Comparison of ENCODE assay signal across 1 cellular context in the genomic region with DNA sequence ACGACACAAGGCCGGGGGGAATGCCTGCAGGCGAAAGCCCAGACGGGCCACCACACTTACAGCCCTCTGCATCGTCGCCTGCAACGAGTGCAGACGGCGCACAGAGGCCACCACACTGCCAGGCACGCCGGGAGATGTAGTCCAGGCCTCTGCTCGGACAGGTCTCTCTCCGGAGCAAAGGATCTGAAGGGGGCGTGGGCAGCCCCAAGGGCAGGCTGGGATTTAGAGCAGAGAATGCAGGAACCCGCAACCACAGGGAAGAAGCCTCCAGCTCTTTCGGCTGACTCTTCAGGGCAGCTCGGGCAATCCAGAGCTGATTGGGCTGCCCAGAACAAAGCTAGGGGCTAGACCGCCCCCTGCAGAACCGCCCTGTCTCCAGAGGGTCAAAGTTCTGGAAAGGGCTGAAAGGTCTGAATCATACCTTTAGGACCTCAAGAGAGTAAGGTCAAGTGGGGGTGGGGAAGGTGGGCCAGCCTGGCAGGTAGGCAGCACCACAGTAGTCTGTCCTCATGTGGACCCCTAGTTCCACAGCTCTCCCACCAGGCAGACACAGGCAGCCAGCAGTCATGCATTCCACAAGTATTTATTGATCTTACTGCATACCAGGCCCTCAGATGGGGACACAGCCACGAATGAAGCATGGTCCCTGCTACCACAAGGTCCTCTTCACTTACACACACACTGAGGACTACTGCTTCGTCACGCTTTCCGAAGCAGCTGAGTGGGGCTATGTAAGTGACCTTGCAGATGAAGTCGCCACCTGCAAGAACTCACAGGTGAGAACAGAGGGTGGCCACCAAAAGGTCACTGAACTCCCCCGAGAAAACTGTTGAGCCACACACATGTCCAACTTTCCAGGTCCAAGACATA.
TF ChIP-seq lines count a peak whose summit lies in the region.

Gene AMT, minus strand, starts transcription at position 95 of the 870 bp plus-strand sequence. Its CDS starts 23 bp downstream, at position 72.

TF ChIP-seq in HepG2, 621 proteins besides CTCF, POLR2A, EP300 and RAD21 (continued from another document and continues in another):
- 0 out of 2 replicates have a peak, but pooled peaks have one; percentile 61 for TF ChIP-seq ZHX1 (CRISPR knock-in tag; IDR thresholded peaks at IDR 0.05; ENCODE audit: low read depth)
- TF ChIP-seq ZSCAN22 (CRISPR knock-in tag; IDR thresholded peaks at IDR 0.05), result no peak
- TF ChIP-seq SP1 (IDR thresholded peaks at IDR 0.05), result no peak
- no peak; the same call in 1 of the 2 replicates for TF ChIP-seq SP1 (CRISPR knock-in tag; IDR thresholded peaks at IDR 0.05)
- TF ChIP-seq FOXK1 (CRISPR knock-in tag; IDR thresholded peaks at IDR 0.05; ENCODE audit: borderline replicate concordance, low read depth), result no peak
- TF ChIP-seq RFXAP (CRISPR knock-in tag; IDR thresholded peaks at IDR 0.05; ENCODE audit: borderline replicate concordance), result peak; percentile 44; the same call in 1 of the 2 replicates
- TF ChIP-seq, protein P1, sequence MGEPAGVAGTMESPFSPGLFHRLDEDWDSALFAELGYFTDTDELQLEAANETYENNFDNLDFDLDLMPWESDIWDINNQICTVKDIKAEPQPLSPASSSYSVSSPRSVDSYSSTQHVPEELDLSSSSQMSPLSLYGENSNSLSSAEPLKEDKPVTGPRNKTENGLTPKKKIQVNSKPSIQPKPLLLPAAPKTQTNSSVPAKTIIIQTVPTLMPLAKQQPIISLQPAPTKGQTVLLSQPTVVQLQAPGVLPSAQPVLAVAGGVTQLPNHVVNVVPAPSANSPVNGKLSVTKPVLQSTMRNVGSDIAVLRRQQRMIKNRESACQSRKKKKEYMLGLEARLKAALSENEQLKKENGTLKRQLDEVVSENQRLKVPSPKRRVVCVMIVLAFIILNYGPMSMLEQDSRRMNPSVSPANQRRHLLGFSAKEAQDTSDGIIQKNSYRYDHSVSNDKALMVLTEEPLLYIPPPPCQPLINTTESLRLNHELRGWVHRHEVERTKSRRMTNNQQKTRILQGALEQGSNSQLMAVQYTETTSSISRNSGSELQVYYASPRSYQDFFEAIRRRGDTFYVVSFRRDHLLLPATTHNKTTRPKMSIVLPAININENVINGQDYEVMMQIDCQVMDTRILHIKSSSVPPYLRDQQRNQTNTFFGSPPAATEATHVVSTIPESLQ (CRISPR knock-in tag; conservative IDR thresholded peaks at IDR 0.05), result no peak
- TF ChIP-seq ZBTB2 (CRISPR knock-in tag; IDR thresholded peaks at IDR 0.05; ENCODE audit: low read depth), result no peak
- peak; percentile 20; the same call in 1 of the 2 replicates for TF ChIP-seq HIVEP1 (CRISPR knock-in tag; IDR thresholded peaks at IDR 0.05)
- TF ChIP-seq KLF9 (CRISPR knock-in tag; IDR thresholded peaks at IDR 0.05; ENCODE audit: low read depth), result no peak
- TF ChIP-seq KLF11 (CRISPR knock-in tag; IDR thresholded peaks at IDR 0.05), result no peak
- TF ChIP-seq RFX5 (IDR thresholded peaks at IDR 0.05; ENCODE audit: low read depth, low read length), result no peak
- no peak for TF ChIP-seq NFATC3 (CRISPR knock-in tag; IDR thresholded peaks at IDR 0.05)
- no peak for TF ChIP-seq ZNF333 (CRISPR knock-in tag; IDR thresholded peaks at IDR 0.05; ENCODE audit: borderline replicate concordance)
- no peak for TF ChIP-seq ZNF101 (CRISPR knock-in tag; IDR thresholded peaks at IDR 0.05; ENCODE audit: borderline replicate concordance, low read depth)
- TF ChIP-seq ARNT (IDR thresholded peaks at IDR 0.05), result no peak
- TF ChIP-seq ZFY (CRISPR knock-in tag; IDR thresholded peaks at IDR 0.05), result peak; percentile 92
- TF ChIP-seq MTA3 (CRISPR knock-in tag; IDR thresholded peaks at IDR 0.05), result no peak
- no peak for TF ChIP-seq MXD4 (CRISPR knock-in tag; IDR thresholded peaks at IDR 0.05)
- TF ChIP-seq PLRG1 (conservative IDR thresholded peaks at IDR 0.05), result no peak
- no peak; the same call in 1 of the 2 replicates for TF ChIP-seq ZNF292 (CRISPR knock-in tag; IDR thresholded peaks at IDR 0.05; ENCODE audit: borderline replicate concordance, low read depth)
- TF ChIP-seq KAT2B (IDR thresholded peaks at IDR 0.05; ENCODE audit: borderline replicate concordance, low read depth, low read length), result no peak
- peak; percentile 68 for TF ChIP-seq POLR2AphosphoS5 (IDR thresholded peaks at IDR 0.05; ENCODE audit: low read depth, low read length)
- no peak for TF ChIP-seq ZHX2 (IDR thresholded peaks at IDR 0.05; ENCODE audit: low read depth)
- TF ChIP-seq ZHX2 (CRISPR knock-in tag; IDR thresholded peaks at IDR 0.05; ENCODE audit: borderline replicate concordance), result no peak; the same call in 1 of the 2 replicates
- TF ChIP-seq EEA1 (CRISPR knock-in tag; IDR thresholded peaks at IDR 0.05; ENCODE audit: borderline replicate concordance), result no peak
- no peak for TF ChIP-seq ATF2 (CRISPR knock-in tag; IDR thresholded peaks at IDR 0.05)
- 0 out of 2 replicates have a peak, but pooled peaks have one; percentile 27 for TF ChIP-seq ZBTB42 (CRISPR knock-in tag; IDR thresholded peaks at IDR 0.05)
- TF ChIP-seq PATZ1 (CRISPR knock-in tag; IDR thresholded peaks at IDR 0.05), result no peak
- TF ChIP-seq SRY (CRISPR knock-in tag; IDR thresholded peaks at IDR 0.05), result peak; percentile 82; the same call in 1 of the 2 replicates
- peak; percentile 92; the same call in 1 of the 2 replicates for TF ChIP-seq RXRA (CRISPR knock-in tag; IDR thresholded peaks at IDR 0.05)
- TF ChIP-seq, protein P2, sequence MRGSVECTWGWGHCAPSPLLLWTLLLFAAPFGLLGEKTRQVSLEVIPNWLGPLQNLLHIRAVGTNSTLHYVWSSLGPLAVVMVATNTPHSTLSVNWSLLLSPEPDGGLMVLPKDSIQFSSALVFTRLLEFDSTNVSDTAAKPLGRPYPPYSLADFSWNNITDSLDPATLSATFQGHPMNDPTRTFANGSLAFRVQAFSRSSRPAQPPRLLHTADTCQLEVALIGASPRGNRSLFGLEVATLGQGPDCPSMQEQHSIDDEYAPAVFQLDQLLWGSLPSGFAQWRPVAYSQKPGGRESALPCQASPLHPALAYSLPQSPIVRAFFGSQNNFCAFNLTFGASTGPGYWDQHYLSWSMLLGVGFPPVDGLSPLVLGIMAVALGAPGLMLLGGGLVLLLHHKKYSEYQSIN (CRISPR knock-in tag; IDR thresholded peaks at IDR 0.05; ENCODE audit: borderline replicate concordance), result no peak
- no peak for TF ChIP-seq MED8 (CRISPR knock-in tag; IDR thresholded peaks at IDR 0.05; ENCODE audit: insufficient replicate concordance)
- peak; percentile 57; the same call in 1 of the 2 replicates for TF ChIP-seq ZNF350 (CRISPR knock-in tag; IDR thresholded peaks at IDR 0.05; ENCODE audit: borderline replicate concordance, low read depth)
- TF ChIP-seq SRSF9 (IDR thresholded peaks at IDR 0.05; ENCODE audit: borderline replicate concordance, insufficient read depth, low read depth, low read length, poor library complexity, severe bottlenecking), result no peak
- no peak for TF ChIP-seq ZNF326 (CRISPR knock-in tag; IDR thresholded peaks at IDR 0.05; ENCODE audit: borderline replicate concordance)
